8 cellular contexts compared by ENCODE assay signal in genomic region chr19:1592755-1593628, GRCh38.
DNase-seq lines count a peak whose midpoint lies in the region; ATAC-seq and TF ChIP-seq lines count a peak whose summit lies in the region.

TSS of gene MBD3 (minus strand) at chr19:1592865. CDS start at chr19:1592631, 234 bp downstream.

- in situ Hi-C loops in astrocyte of the cerebellum (cut with HindIII; ENCODE audit: low sequenced_read_pairs) = no loop called here

- peak within 1 kb of the TSS; percentile 94 for H3K4me3 ChIP-seq in astrocyte of the cerebellum (ENCODE audit: low read depth, low read length)
- peak within 1 kb of the TSS; percentile 82 for H3K4me3 ChIP-seq in retinal pigment epithelial cell (ENCODE audit: low read length)

- DNase-seq in NCI-H1930 (lab: John Stamatoyannopoulos, UW) (peak; percentile 67 to 92), T-helper 22 cell (ENCODE audit: low read depth) (peak; percentile 78), astrocyte of the cerebellum (ENCODE audit: low read depth) (peak; percentile 61), hippocampal formation (lab: John Stamatoyannopoulos, UW) (peak; percentile 89 to 93), retinal pigment epithelial cell (ENCODE audit: low read depth) (peak; percentile 76)

- TF ChIP-seq CTCF in astrocyte of the cerebellum (IDR thresholded peaks at IDR 0.05; ENCODE audit: low read depth, low read length, missing control alignments) (no peak), retinal pigment epithelial cell (conservative IDR thresholded peaks at IDR 0.05; ENCODE audit: low read depth, low read length) (no peak)

- ATAC-seq in GM18502 (IDR thresholded peaks at IDR 0.05; ENCODE audit: poor library complexity, unreplicated experiment) (peak; percentile 69), HG02970 (IDR thresholded peaks at IDR 0.05; ENCODE audit: low FRiP score, unreplicated experiment) (peak; percentile 83), HG02884 (IDR thresholded peaks at IDR 0.05; ENCODE audit: unreplicated experiment) (no peak)
